In genomic region chr22:24427500-24428164, GRCh38 we compare ENCODE assay signal across 8 cellular contexts. TPM values are rescaled to one million over a fixed set of nuclear protein-coding genes. Genes with fewer than 3 reads are reported as not detected.
DNase-seq lines count a peak whose midpoint lies in the region; ATAC-seq and TF ChIP-seq lines count a peak whose summit lies in the region.

Gene ADORA2A, plus strand, starts transcription at chr22:24427599. Its CDS starts 5,806 bp downstream, at chr22:24433405.

- CTCF ChIA-PET in Panc1 (lab: Charles Lee), result interaction anchor here (0.6 kb wide), 2 partner anchors 75 to 101 kb away, joined by 3 read pairs; no protein-coding TSS in a partner anchor
- CTCF ChIA-PET in activated naive CD4-positive, alpha-beta T cell treated with anti-CD3 and anti-CD28 coated beads for 36 hours (lab: Charles Lee), result interaction anchor here (0.5 to 2.8 kb wide), 5 partner anchors 14 to 582 kb away, joined by 3 to 10 read pairs (median 3); no protein-coding TSS in a partner anchor

- H3K27me3 ChIP-seq in Panc1 (ENCODE audit: control insufficient read depth, insufficient read depth, low read length), result no peaks in the 10 kb centered on the region

- no peaks in the 10 kb centered on the region for H3K9me3 ChIP-seq in Panc1 (ENCODE audit: control insufficient read depth, insufficient read depth, low read depth, low read length)

- ATAC-seq in GM21576 (IDR thresholded peaks at IDR 0.05; ENCODE audit: unreplicated experiment) (peak; percentile 50), Panc1 (no peak)

- H3K27ac Mint-ChIP-seq in activated naive CD4-positive, alpha-beta T cell treated with anti-CD3 and anti-CD28 coated beads for 36 hours, result peak within 1 kb of the TSS; percentile 96

- no peaks in the 10 kb centered on the region for H3K9me3 Mint-ChIP-seq in activated naive CD4-positive, alpha-beta T cell treated with anti-CD3 and anti-CD28 coated beads for 36 hours

- H3K4me3 ChIP-seq in Panc1 (ENCODE audit: low read depth in 2 of 2, low read length in 2 of 2), result no peak within 1 kb of the TSS

- peak within 1 kb of the TSS; percentile 84 for H3K4me3 Mint-ChIP-seq in activated naive CD4-positive, alpha-beta T cell treated with anti-CD3 and anti-CD28 coated beads for 36 hours

- in situ Hi-C loops in Panc1 (cut with HindIII; ENCODE audit: low pct_unique_long_range_greater_than_20kb, low sequenced_read_pairs), result no loop called here

- no peaks in the 10 kb centered on the region for H3K27me3 Mint-ChIP-seq in activated naive CD4-positive, alpha-beta T cell treated with anti-CD3 and anti-CD28 coated beads for 36 hours (ENCODE audit: low read depth)

- peaks cover 10% of the 10 kb centered on the region for H3K36me3 Mint-ChIP-seq in activated naive CD4-positive, alpha-beta T cell treated with anti-CD3 and anti-CD28 coated beads for 36 hours (ENCODE audit: low read depth)

- peak; percentile 74 for DNase-seq in COLO668 (lab: John Stamatoyannopoulos, UW; ENCODE audit: unreplicated experiment)
- no peak for DNase-seq in Panc1 (ENCODE audit: low read depth, low spot score)
- peak; percentile 93 for DNase-seq in activated naive CD4-positive, alpha-beta T cell treated with anti-CD3 and anti-CD28 coated beads for 36 hours
- DNase-seq in pulmonary artery endothelial cell (ENCODE audit: low read depth, low spot score), result no peak
- DNase-seq in glomerular visceral epithelial cell (ENCODE audit: extremely low spot score), result no peak
- no peak for DNase-seq in C1 segment of cervical spinal cord (lab: John Stamatoyannopoulos, UW)
- no peak for DNase-seq in cortex of kidney (lab: John Stamatoyannopoulos, UW)

- no peak for TF ChIP-seq CTCF in Panc1 (IDR thresholded peaks at IDR 0.05)

- intact Hi-C loops in Panc1 (cut with micrococcal nuclease; ENCODE audit: unreplicated experiment), result loop anchor here (5.0 kb wide), 1 partner anchor 95 kb away; no protein-coding TSS in a partner anchor
- intact Hi-C loops in activated naive CD4-positive, alpha-beta T cell treated with anti-CD3 and anti-CD28 coated beads for 36 hours (cut with micrococcal nuclease), result loop anchor here (1.0 to 10.0 kb wide), 4 partner anchors 57 to 640 kb away; partner anchors contain the start of gene MIF

- POLR2A ChIA-PET in Panc1 (lab: Charles Lee), result no interaction called here

- H3K4me1 Mint-ChIP-seq in activated naive CD4-positive, alpha-beta T cell treated with anti-CD3 and anti-CD28 coated beads for 36 hours (ENCODE audit: low read depth), result peaks cover 58% of the 10 kb centered on the region

- H3K4me1 ChIP-seq in Panc1 (ENCODE audit: control insufficient read depth, insufficient read depth, low read length), result peaks cover 8% of the 10 kb centered on the region; the same call in 1 of the 2 replicates

- BruUV-seq in Panc1 (replicated peaks; lab: Mats Ljungman, UMichigan), result no TSS peak

- H3K36me3 ChIP-seq in Panc1 (ENCODE audit: control insufficient read depth, insufficient read depth, low read length), result no peaks in the 10 kb centered on the region

- no peak within 1 kb of the TSS for H3K27ac ChIP-seq in Panc1 (ENCODE audit: low read length)

RNA-seq across cellular contexts. Expression of gene ADORA2A, which starts in this region (rescaled TPM):
- total RNA-seq in Panc1 (2021; ENCODE audit: unreplicated experiment) (11.5 TPM), pulmonary artery endothelial cell (35.5 and 113 TPM in 2 replicates)
- polyA plus RNA-seq in Panc1 (2012; ENCODE audit: insufficient read length), result 8.2 TPM
- total RNA-seq in activated naive CD4-positive, alpha-beta T cell treated with anti-CD3 and anti-CD28 coated beads for 36 hours, result 10 to 100 TPM; 37.6 to 38.0 TPM

Comparison
In these comparisons a context has a peak if more than half of its experiments do, and no peak if none do; other contexts are left out.
1. DNase-seq: peak in COLO668 (single experiment) and activated naive CD4-positive, alpha-beta T cell treated with anti-CD3 and anti-CD28 coated beads for 36 hours (single experiment); none in Panc1 (single experiment), pulmonary artery endothelial cell (single experiment), glomerular visceral epithelial cell (single experiment), C1 segment of cervical spinal cord (0 of 14) and cortex of kidney (single experiment).